9 cellular contexts compared by ENCODE assay signal in the genomic region with DNA sequence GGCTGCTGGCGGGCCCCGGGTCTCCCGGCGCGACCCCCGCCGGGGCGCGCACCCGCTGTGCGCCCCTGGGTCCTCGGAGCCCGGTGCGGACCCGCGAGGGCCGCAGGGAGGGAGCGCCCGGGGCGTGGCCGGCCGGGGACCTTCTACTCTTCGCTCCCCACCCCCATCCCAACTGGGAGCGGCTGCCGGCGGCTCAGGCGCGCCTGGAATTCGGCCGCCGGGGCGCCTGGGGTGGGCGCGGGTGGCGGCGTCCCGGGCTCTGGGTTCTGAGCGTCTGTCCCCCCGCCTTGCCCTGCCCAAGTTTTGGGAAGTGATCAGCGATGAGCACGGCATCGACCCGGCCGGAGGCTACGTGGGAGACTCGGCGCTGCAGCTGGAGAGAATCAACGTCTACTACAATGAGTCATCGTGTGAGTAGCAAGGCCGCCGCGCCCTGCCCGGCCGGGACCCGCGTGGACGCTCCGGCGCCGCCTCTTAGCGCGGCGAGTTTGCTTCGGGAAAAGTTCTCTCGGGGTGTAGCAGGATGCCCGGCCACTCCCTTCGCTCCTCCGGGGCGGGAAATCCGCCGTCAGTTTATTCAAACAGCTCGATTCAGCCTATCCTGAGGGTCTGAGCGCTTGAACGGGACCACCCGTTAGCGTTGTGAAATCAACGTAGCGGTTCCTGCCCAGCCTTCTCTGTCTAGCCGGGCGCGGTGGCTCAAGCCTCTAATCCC. TPM values are rescaled to one million over a fixed set of nuclear protein-coding genes. Genes with fewer than 3 reads are reported as not detected.
DNase-seq lines count a peak whose midpoint lies in the region; ATAC-seq and TF ChIP-seq lines count a peak whose summit lies in the region.
"Had no signal": no experiment of that assay in that cellular context is flagged by ENCODE, and none has a peak within 500 bp of the region (broad histone marks: within the 10 kb centered on the region; RNA-seq: fewer than 3 reads in every experiment).

No MANE protein-coding gene starts in this region.

- no peaks in the 10 kb centered on the region for H3K27me3 Mint-ChIP-seq in Caco-2 (ENCODE audit: insufficient read depth, unreplicated experiment)

- H3K4me3 ChIP-seq in Caco-2 (ENCODE audit: low read depth, low read length) (peak overlapping the region; percentile 48), SJSA1 (peak overlapping the region; percentile 100), lower leg skin (ENCODE audit: low read depth, poor library complexity, severe bottlenecking) (peak overlapping the region; percentile 70), stomach smooth muscle (ENCODE audit: low read length in 2 of 2) (peak overlapping the region; percentile 90 to 99)

- CTCF ChIA-PET in Caco-2 (lab: Charles Lee), result interaction anchor here (0.6 to 1.1 kb wide), 2 partner anchors 36 to 69 kb away, joined by 3 to 4 read pairs; partner anchors contain the start of gene AFG3L2

- intact Hi-C loops in Caco-2 (cut with micrococcal nuclease; ENCODE audit: unreplicated experiment) (loop anchor here (1.0 to 2.0 kb wide), 2 partner anchors 20 to 30 kb away; no protein-coding TSS in a partner anchor), lower leg skin (cut with DNase I; ENCODE audit: low total_unique reads) (no loop called here)

- H3K27ac Mint-ChIP-seq in Caco-2 (ENCODE audit: unreplicated experiment), result peak overlapping the region; percentile 81

- H3K27ac ChIP-seq in SJSA1 (peak overlapping the region; percentile 99), stomach smooth muscle (ENCODE audit: low read length) (peak overlapping the region; percentile 96)

- H3K9ac ChIP-seq in stomach smooth muscle (ENCODE audit: low read length in 2 of 2), result peak overlapping the region; percentile 89 to 95

- no peaks in the 10 kb centered on the region for H3K27me3 ChIP-seq in Caco-2 (replicated peaks; ENCODE audit: control insufficient read depth, insufficient read depth, low read length)
- H3K27me3 ChIP-seq in SJSA1 (replicated peaks), result no peaks in the 10 kb centered on the region
- no peaks in the 10 kb centered on the region for H3K27me3 ChIP-seq in stomach smooth muscle (ENCODE audit: control insufficient read depth in 1 of 2, insufficient read depth in 2 of 2, low read length in 2 of 2)

- H3K4me1 ChIP-seq in Caco-2 (peaks cover 20% of the 10 kb centered on the region), SJSA1 (replicated peaks) (peaks cover 24% of the 10 kb centered on the region), stomach smooth muscle (ENCODE audit: control insufficient read depth, insufficient read depth, low read length) (peaks cover 38% of the 10 kb centered on the region)

- peak; percentile 72 to 85 for DNase-seq in Caco-2
- DNase-seq in SJSA1 (ENCODE audit: low read depth in 1 of 2, low spot score in 2 of 2), result peak; percentile 88 to 93
- peak; percentile 69 to 87 for DNase-seq in dermis microvascular lymphatic vessel endothelial cell (ENCODE audit: low read depth in 2 of 2)
- peak; percentile 81 to 98 for DNase-seq in lower leg skin (ENCODE audit: low spot score in 2 of 2)
- DNase-seq in stimulated activated naive CD4-positive, alpha-beta T cell treated with Interleukin-2 at 50 U/mL for 16 hours (lab: John Stamatoyannopoulos, UW), result no peak

- H3K9me3 Mint-ChIP-seq in Caco-2 (ENCODE audit: unreplicated experiment), result no peaks in the 10 kb centered on the region

- ATAC-seq in GM19438 (IDR thresholded peaks at IDR 0.05; ENCODE audit: low read depth, unreplicated experiment), result peak; percentile 48
- ATAC-seq in HG03432 (IDR thresholded peaks at IDR 0.05; ENCODE audit: unreplicated experiment), result peak; percentile 68

- peak overlapping the region; percentile 80 for H3K4me3 Mint-ChIP-seq in Caco-2 (ENCODE audit: unreplicated experiment)

- H3K36me3 ChIP-seq in Caco-2 (ENCODE audit: control insufficient read depth, insufficient read depth, low read length), result peaks cover 2% of the 10 kb centered on the region; the same call in 1 of the 2 replicates
- peaks cover 55% of the 10 kb centered on the region for H3K36me3 ChIP-seq in SJSA1
- peaks cover 17 to 24% of the 10 kb centered on the region in 2 donors for H3K36me3 ChIP-seq in stomach smooth muscle (ENCODE audit: control insufficient read depth in 2 of 2, insufficient read depth in 2 of 2, low read length in 2 of 2)

- WGBS in lower leg skin, 2 donors, result 1% methylated on average over 21 to 40 of the region's 81 CpGs

- peaks cover 53% of the 10 kb centered on the region for H3K36me3 Mint-ChIP-seq in Caco-2 (ENCODE audit: insufficient read depth, unreplicated experiment)

- peaks cover 12% of the 10 kb centered on the region for H3K4me1 Mint-ChIP-seq in Caco-2 (ENCODE audit: low read depth, unreplicated experiment)

- no peak for TF ChIP-seq POLR2A in lower leg skin (IDR thresholded peaks at IDR 0.05)

- BruUV-seq in Caco-2 (replicated peaks; lab: Mats Ljungman, UMichigan), result no TSS peak

- H3K9me3 ChIP-seq in Caco-2, result peaks cover 18% of the 10 kb centered on the region
- H3K9me3 ChIP-seq in SJSA1 (replicated peaks), result peaks cover 11% of the 10 kb centered on the region
- H3K9me3 ChIP-seq in stomach smooth muscle (ENCODE audit: control insufficient read depth in 2 of 2, low read length in 2 of 2), result peaks cover 0 to 6% of the 10 kb centered on the region in 2 donors

- POLR2A ChIA-PET in Caco-2 (lab: Charles Lee), result interaction anchor here (0.6 to 1.0 kb wide), 2 partner anchors 8 to 30 kb away, joined by 8 to 23 read pairs; no protein-coding TSS in a partner anchor

- TF ChIP-seq CTCF in Caco-2 (IDR thresholded peaks at IDR 0.05; ENCODE audit: insufficient read depth in 1 of 2, low read depth in 1 of 2, low read length in 1 of 2, severe bottlenecking in 1 of 2, unreplicated experiment in 1 of 2), result no peak
- TF ChIP-seq CTCF in lower leg skin (IDR thresholded peaks at IDR 0.05), result no peak

RNA-seq across cellular contexts. Expression of gene TUBB6, which starts 0.5 kb away (rescaled TPM):
- total RNA-seq in Caco-2 (2022) (138 and 149 TPM in 2 replicates), dermis microvascular lymphatic vessel endothelial cell (860 and 1,510 TPM in 2 replicates), lower leg skin (100 to 1,000 TPM in 3 of 4 donors, 10 to 100 TPM in 1; 91.6 to 151 (median 133) TPM)
- total RNA-seq in SJSA1 (2014; rRNA removed; shearing (Covaris generic)), result 501 and 738 TPM in 2 replicates

RNA-seq across cellular contexts. Expression of gene CIDEA, which starts 54.4 kb away (rescaled TPM):
- total RNA-seq in Caco-2 (2022) (not detected in 2 replicates), dermis microvascular lymphatic vessel endothelial cell (1.3 TPM in 1 of 2 replicates, not detected in the other), lower leg skin (10 to 100 TPM in 3 of 4 donors, 1 to 10 TPM in 1; 8.8 to 43.6 (median 30.5) TPM)
- total RNA-seq in SJSA1 (2014; rRNA removed; shearing (Covaris generic)), result not detected in 2 replicates
- total RNA-seq: activated CD8-positive, alpha-beta memory T cell treated with anti-CD3 and anti-CD28 coated beads for 36 hours had no signal

Comparison
In these comparisons a context has a peak if more than half of its experiments do, and no peak if none do; other contexts are left out.
1. H3K4me3 ChIP-seq: peak in every context shown above with its lines; median percentile 100 in SJSA1; 94 in stomach smooth muscle; 70 in lower leg skin; 48 in Caco-2.